ENCODE assay signal across 1 cellular context in genomic region chr20:33443512-33444239, GRCh38.
A peak's percentile ranks its signal among the peaks of the same experiment; 100 is the strongest.
TF ChIP-seq lines count a peak whose summit lies in the region.

Gene SNTA1, minus strand, starts transcription at chr20:33443763. Its CDS starts 143 bp downstream, at chr20:33443620.

TF ChIP-seq in K562, 482 proteins besides CTCF, POLR2A, EP300 and RAD21 (continued from another document and continues in another):
- TF ChIP-seq, protein P1, sequence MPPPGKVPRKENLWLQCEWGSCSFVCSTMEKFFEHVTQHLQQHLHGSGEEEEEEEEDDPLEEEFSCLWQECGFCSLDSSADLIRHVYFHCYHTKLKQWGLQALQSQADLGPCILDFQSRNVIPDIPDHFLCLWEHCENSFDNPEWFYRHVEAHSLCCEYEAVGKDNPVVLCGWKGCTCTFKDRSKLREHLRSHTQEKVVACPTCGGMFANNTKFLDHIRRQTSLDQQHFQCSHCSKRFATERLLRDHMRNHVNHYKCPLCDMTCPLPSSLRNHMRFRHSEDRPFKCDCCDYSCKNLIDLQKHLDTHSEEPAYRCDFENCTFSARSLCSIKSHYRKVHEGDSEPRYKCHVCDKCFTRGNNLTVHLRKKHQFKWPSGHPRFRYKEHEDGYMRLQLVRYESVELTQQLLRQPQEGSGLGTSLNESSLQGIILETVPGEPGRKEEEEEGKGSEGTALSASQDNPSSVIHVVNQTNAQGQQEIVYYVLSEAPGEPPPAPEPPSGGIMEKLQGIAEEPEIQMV (tag; conservative IDR thresholded peaks at IDR 0.05; ENCODE audit: low read depth), result no peak
- no peak for TF ChIP-seq LEF1 (IDR thresholded peaks at IDR 0.05)
- no peak for TF ChIP-seq MIER1 (IDR thresholded peaks at IDR 0.05; ENCODE audit: low read depth)
- no peak for TF ChIP-seq EP400 (IDR thresholded peaks at IDR 0.05)
- TF ChIP-seq, protein P2, sequence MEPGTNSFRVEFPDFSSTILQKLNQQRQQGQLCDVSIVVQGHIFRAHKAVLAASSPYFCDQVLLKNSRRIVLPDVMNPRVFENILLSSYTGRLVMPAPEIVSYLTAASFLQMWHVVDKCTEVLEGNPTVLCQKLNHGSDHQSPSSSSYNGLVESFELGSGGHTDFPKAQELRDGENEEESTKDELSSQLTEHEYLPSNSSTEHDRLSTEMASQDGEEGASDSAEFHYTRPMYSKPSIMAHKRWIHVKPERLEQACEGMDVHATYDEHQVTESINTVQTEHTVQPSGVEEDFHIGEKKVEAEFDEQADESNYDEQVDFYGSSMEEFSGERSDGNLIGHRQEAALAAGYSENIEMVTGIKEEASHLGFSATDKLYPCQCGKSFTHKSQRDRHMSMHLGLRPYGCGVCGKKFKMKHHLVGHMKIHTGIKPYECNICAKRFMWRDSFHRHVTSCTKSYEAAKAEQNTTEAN (CRISPR knock-in tag; IDR thresholded peaks at IDR 0.05), result no peak
- TF ChIP-seq, protein P3, sequence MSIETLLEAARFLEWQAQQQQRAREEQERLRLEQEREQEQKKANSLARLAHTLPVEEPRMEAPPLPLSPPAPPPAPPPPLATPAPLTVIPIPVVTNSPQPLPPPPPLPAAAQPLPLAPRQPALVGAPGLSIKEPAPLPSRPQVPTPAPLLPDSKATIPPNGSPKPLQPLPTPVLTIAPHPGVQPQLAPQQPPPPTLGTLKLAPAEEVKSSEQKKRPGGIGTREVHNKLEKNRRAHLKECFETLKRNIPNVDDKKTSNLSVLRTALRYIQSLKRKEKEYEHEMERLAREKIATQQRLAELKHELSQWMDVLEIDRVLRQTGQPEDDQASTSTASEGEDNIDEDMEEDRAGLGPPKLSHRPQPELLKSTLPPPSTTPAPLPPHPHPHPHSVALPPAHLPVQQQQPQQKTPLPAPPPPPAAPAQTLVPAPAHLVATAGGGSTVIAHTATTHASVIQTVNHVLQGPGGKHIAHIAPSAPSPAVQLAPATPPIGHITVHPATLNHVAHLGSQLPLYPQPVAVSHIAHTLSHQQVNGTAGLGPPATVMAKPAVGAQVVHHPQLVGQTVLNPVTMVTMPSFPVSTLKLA (conservative IDR thresholded peaks at IDR 0.05), result peak in 1 of 2 experiments; percentile 56; a peak in 2 of 4 replicates
- TF ChIP-seq ZNF717 (CRISPR knock-in tag; IDR thresholded peaks at IDR 0.05), result no peak
- no peak for TF ChIP-seq POLR3G (IDR thresholded peaks at IDR 0.05; ENCODE audit: extremely low read depth, insufficient read length, insufficient replicate concordance)
- no peak for TF ChIP-seq NUFIP1 (IDR thresholded peaks at IDR 0.05; ENCODE audit: partially characterized antibody)
- no peak for TF ChIP-seq NCOA4 (IDR thresholded peaks at IDR 0.05; ENCODE audit: partially characterized antibody)
- peak; percentile 58; the same call in 1 of the 2 replicates for TF ChIP-seq PHF8 (IDR thresholded peaks at IDR 0.05; ENCODE audit: borderline replicate concordance, low read length)
- TF ChIP-seq NFE2L1 (tag; IDR thresholded peaks at IDR 0.05; ENCODE audit: borderline replicate concordance, low read depth), result no peak
- TF ChIP-seq SPI1 (IDR thresholded peaks at IDR 0.05; ENCODE audit: borderline replicate concordance, low read depth, low read length), result no peak
- TF ChIP-seq MYNN (IDR thresholded peaks at IDR 0.05), result no peak
- TF ChIP-seq MYNN (CRISPR knock-in tag; IDR thresholded peaks at IDR 0.05), result no peak
- no peak for TF ChIP-seq GATA2 (CRISPR knock-in tag; IDR thresholded peaks at IDR 0.05)
- TF ChIP-seq MCM7 (IDR thresholded peaks at IDR 0.05), result no peak
- no peak for TF ChIP-seq ATF7 (IDR thresholded peaks at IDR 0.05)
- TF ChIP-seq HMGN3 (IDR thresholded peaks at IDR 0.05; ENCODE audit: borderline replicate concordance, extremely low read depth, insufficient read length, low read depth, low read length), result no peak
- TF ChIP-seq ASH1L (IDR thresholded peaks at IDR 0.05; ENCODE audit: borderline replicate concordance, low read depth, partially characterized antibody), result no peak
- TF ChIP-seq DDX20 (tag; IDR thresholded peaks at IDR 0.05; ENCODE audit: low read depth), result no peak
- no peak for TF ChIP-seq PRMT5 (CRISPR knock-in tag; IDR thresholded peaks at IDR 0.05)
- no peak for TF ChIP-seq MED1 (CRISPR knock-in tag; IDR thresholded peaks at IDR 0.05; ENCODE audit: borderline replicate concordance)
- TF ChIP-seq POLR2H (tag; IDR thresholded peaks at IDR 0.05; ENCODE audit: low read depth), result no peak
- no peak for TF ChIP-seq SUPT5H (IDR thresholded peaks at IDR 0.05)
- no peak for TF ChIP-seq ZNF143 (CRISPR knock-in tag; IDR thresholded peaks at IDR 0.05)
- TF ChIP-seq CREB1 (IDR thresholded peaks at IDR 0.05), result no peak
- peak; percentile 46; the same call in 1 of the 2 replicates for TF ChIP-seq CREB1 (CRISPR knock-in tag; IDR thresholded peaks at IDR 0.05)
- TF ChIP-seq POU5F1 (IDR thresholded peaks at IDR 0.05; ENCODE audit: borderline replicate concordance, low read depth, low read length, partially characterized antibody), result no peak
- TF ChIP-seq, protein P4, sequence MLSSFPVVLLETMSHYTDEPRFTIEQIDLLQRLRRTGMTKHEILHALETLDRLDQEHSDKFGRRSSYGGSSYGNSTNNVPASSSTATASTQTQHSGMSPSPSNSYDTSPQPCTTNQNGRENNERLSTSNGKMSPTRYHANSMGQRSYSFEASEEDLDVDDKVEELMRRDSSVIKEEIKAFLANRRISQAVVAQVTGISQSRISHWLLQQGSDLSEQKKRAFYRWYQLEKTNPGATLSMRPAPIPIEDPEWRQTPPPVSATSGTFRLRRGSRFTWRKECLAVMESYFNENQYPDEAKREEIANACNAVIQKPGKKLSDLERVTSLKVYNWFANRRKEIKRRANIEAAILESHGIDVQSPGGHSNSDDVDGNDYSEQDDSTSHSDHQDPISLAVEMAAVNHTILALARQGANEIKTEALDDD (IDR thresholded peaks at IDR 0.05), result no peak
- TF ChIP-seq, protein P5, sequence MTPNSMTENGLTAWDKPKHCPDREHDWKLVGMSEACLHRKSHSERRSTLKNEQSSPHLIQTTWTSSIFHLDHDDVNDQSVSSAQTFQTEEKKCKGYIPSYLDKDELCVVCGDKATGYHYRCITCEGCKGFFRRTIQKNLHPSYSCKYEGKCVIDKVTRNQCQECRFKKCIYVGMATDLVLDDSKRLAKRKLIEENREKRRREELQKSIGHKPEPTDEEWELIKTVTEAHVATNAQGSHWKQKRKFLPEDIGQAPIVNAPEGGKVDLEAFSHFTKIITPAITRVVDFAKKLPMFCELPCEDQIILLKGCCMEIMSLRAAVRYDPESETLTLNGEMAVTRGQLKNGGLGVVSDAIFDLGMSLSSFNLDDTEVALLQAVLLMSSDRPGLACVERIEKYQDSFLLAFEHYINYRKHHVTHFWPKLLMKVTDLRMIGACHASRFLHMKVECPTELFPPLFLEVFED (CRISPR knock-in tag; conservative IDR thresholded peaks at IDR 0.05), result 0 out of 2 replicates have a peak, but pooled peaks have one; percentile 24
- TF ChIP-seq HEY1 (CRISPR knock-in tag; IDR thresholded peaks at IDR 0.05; ENCODE audit: borderline replicate concordance), result no peak
- no peak for TF ChIP-seq ZEB2 (IDR thresholded peaks at IDR 0.05)
- TF ChIP-seq RBBP5 (IDR thresholded peaks at IDR 0.05; ENCODE audit: borderline replicate concordance, insufficient read depth, low read length, poor library complexity, severe bottlenecking), result peak; percentile 65
- TF ChIP-seq TRIM28 (IDR thresholded peaks at IDR 0.05), result 0 out of 2 replicates have a peak, but pooled peaks have one; percentile 37
- TF ChIP-seq JUND (IDR thresholded peaks at IDR 0.05; ENCODE audit: borderline replicate concordance, low read depth, low read length), result no peak
- no peak; the same call in 2 of the 3 replicates for TF ChIP-seq JUND (tag; IDR thresholded peaks at IDR 0.05; ENCODE audit: borderline replicate concordance, low read depth, low read length)
- no peak for TF ChIP-seq CC2D1A (IDR thresholded peaks at IDR 0.05)
- TF ChIP-seq ZFPM2 (CRISPR knock-in tag; IDR thresholded peaks at IDR 0.05), result no peak
- TF ChIP-seq HMG20A (CRISPR knock-in tag; conservative IDR thresholded peaks at IDR 0.05), result no peak
- no peak for TF ChIP-seq SMAD2 (IDR thresholded peaks at IDR 0.05; ENCODE audit: low read depth, low read length)
- TF ChIP-seq ZNF740 (CRISPR knock-in tag; IDR thresholded peaks at IDR 0.05), result 0 out of 2 replicates have a peak, but pooled peaks have one; percentile 16
- no peak for TF ChIP-seq ZNF740 (tag; IDR thresholded peaks at IDR 0.05)
- TF ChIP-seq NFIX (CRISPR knock-in tag; IDR thresholded peaks at IDR 0.05; ENCODE audit: low read depth), result no peak
- TF ChIP-seq ZBTB7A (IDR thresholded peaks at IDR 0.05; ENCODE audit: borderline replicate concordance, control insufficient read depth, low read depth, low read length), result peak; percentile 71; the same call in 1 of the 2 replicates
- TF ChIP-seq ZNF830 (CRISPR knock-in tag; IDR thresholded peaks at IDR 0.05), result no peak
- no peak for TF ChIP-seq ETS2 (tag; IDR thresholded peaks at IDR 0.05; ENCODE audit: borderline replicate concordance, poor library complexity, severe bottlenecking)
- no peak for TF ChIP-seq KAT7 (CRISPR knock-in tag; IDR thresholded peaks at IDR 0.05; ENCODE audit: borderline replicate concordance)
- peak in 1 of 2 experiments; percentile 69; a peak in 3 of 4 replicates for TF ChIP-seq MAZ (CRISPR knock-in tag; conservative IDR thresholded peaks at IDR 0.05 in 1 of 2, IDR thresholded peaks at IDR 0.05 in 1 of 2)
- no peak for TF ChIP-seq ZNF384 (IDR thresholded peaks at IDR 0.05; ENCODE audit: low read depth, low read length)
- TF ChIP-seq EHMT2 (IDR thresholded peaks at IDR 0.05), result peak; percentile 53; the same call in 1 of the 2 replicates
- no peak for TF ChIP-seq ZNF311 (CRISPR knock-in tag; IDR thresholded peaks at IDR 0.05)
- TF ChIP-seq ZNF518B (CRISPR knock-in tag; IDR thresholded peaks at IDR 0.05), result no peak
- no peak for TF ChIP-seq ZNF551 (CRISPR knock-in tag; IDR thresholded peaks at IDR 0.05)
- peak; percentile 60 to 61 for TF ChIP-seq NRF1 (conservative IDR thresholded peaks at IDR 0.05 in 1 of 2, IDR thresholded peaks at IDR 0.05 in 1 of 2)
- TF ChIP-seq, protein P6, sequence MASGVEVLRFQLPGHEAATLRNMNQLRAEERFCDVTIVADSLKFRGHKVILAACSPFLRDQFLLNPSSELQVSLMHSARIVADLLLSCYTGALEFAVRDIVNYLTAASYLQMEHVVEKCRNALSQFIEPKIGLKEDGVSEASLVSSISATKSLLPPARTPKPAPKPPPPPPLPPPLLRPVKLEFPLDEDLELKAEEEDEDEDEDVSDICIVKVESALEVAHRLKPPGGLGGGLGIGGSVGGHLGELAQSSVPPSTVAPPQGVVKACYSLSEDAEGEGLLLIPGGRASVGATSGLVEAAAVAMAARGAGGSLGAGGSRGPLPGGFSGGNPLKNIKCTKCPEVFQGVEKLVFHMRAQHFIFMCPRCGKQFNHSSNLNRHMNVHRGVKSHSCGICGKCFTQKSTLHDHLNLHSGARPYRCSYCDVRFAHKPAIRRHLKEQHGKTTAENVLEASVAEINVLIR (CRISPR knock-in tag; IDR thresholded peaks at IDR 0.05), result no peak
- 0 out of 2 replicates have a peak, but pooled peaks have one; percentile 9 for TF ChIP-seq EGR1 (conservative IDR thresholded peaks at IDR 0.05)
- TF ChIP-seq NR2C2 (CRISPR knock-in tag; IDR thresholded peaks at IDR 0.05), result no peak
- no peak for TF ChIP-seq NR2C2 (tag; IDR thresholded peaks at IDR 0.05)
- TF ChIP-seq, protein P7, sequence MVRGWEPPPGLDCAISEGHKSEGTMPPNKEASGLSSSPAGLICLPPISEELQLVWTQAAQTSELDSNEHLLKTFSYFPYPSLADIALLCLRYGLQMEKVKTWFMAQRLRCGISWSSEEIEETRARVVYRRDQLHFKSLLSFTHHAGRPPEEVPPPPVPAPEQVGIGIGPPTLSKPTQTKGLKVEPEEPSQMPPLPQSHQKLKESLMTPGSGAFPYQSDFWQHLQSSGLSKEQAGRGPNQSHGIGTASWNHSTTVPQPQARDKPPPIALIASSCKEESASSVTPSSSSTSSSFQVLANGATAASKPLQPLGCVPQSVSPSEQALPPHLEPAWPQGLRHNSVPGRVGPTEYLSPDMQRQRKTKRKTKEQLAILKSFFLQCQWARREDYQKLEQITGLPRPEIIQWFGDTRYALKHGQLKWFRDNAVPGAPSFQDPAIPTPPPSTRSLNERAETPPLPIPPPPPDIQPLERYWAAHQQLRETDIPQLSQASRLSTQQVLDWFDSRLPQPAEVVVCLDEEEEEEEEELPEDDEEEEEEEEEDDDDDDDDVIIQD (CRISPR knock-in tag; IDR thresholded peaks at IDR 0.05), result no peak
- TF ChIP-seq ZBTB8A (IDR thresholded peaks at IDR 0.05; ENCODE audit: partially characterized antibody), result no peak
